ENCODE assay signal across 10 cellular contexts in the genomic region with DNA sequence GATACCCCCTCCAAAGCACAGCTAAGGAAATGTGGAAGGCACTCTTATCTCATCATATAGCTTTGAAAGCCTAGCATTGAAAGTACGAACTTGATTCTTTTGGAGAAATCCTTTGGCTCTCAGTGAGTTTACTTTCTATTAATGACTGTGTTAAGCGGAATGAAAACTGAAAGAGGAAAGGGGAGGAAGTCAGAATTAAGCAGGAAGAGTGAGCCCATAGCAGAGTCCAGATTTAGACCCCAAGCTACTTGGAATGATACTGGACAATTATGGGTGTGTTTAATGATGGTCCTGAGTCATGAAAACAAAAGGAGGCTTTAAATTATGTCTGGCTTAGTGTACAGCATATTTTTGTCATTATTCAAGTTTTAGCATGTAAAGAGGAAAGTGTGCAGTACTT. TPM values are rescaled to one million over a fixed set of nuclear protein-coding genes. Genes with fewer than 3 reads are reported as not detected.
DNase-seq lines count a peak whose midpoint lies in the region; ATAC-seq, FAIRE-seq and TF ChIP-seq lines count a peak whose summit lies in the region.
"Had no signal": no experiment of that assay in that cellular context is flagged by ENCODE, and none has a peak within 500 bp of the region (broad histone marks: within the 10 kb centered on the region; RNA-seq: fewer than 3 reads in every experiment).

No MANE protein-coding gene starts in this region.

- H3K79me1 ChIP-seq in mesenchymal stem cell (replicated peaks; ENCODE audit: low read length, poor library complexity, severe bottlenecking) = peaks cover 24% of the 10 kb centered on the region

- peaks cover 9% of the 10 kb centered on the region for H3K4me1 ChIP-seq in mesenchymal stem cell (ENCODE audit: control insufficient read depth, insufficient read depth, low read depth, low read length)
- H3K4me1 ChIP-seq: prostate gland had no signal

- TF ChIP-seq POLR2A in GM12892 (IDR thresholded peaks at IDR 0.05; ENCODE audit: low read depth, low read length) = no peak

- 15% methylated on average over 2 of the region's 2 CpGs for WGBS in mesenchymal stem cell

- H4K91ac ChIP-seq in mesenchymal stem cell (ENCODE audit: low read length) = no peak overlapping the region

- peaks cover 7% of the 10 kb centered on the region for H3K36me3 Mint-ChIP-seq in activated naive CD8-positive, alpha-beta T cell treated with anti-CD3 and anti-CD28 coated beads, Interleukin-2, amount 50 U/mL, for 24 hours (ENCODE audit: low read depth)

- no peaks in the 10 kb centered on the region for H3K9me3 Mint-ChIP-seq in activated naive CD8-positive, alpha-beta T cell treated with anti-CD3 and anti-CD28 coated beads, Interleukin-2, amount 50 U/mL, for 24 hours

- H2BK120ac ChIP-seq in mesenchymal stem cell (ENCODE audit: low read depth, low read length) = no peak overlapping the region

- no peaks in the 10 kb centered on the region for H3K36me3 ChIP-seq in mesenchymal stem cell (ENCODE audit: control insufficient read depth in 1 of 2, insufficient read depth in 2 of 2, low read depth in 1 of 2, low read length in 2 of 2)
- H3K36me3 ChIP-seq: prostate gland had no signal

- H2AK5ac ChIP-seq in mesenchymal stem cell (ENCODE audit: low read length, severe bottlenecking) = no peak overlapping the region

- H3K9ac ChIP-seq in mesenchymal stem cell (ENCODE audit: low read length) = peak overlapping the region; percentile 68

- FAIRE-seq in GM12892 (lab: Jason Lieb, UNC) = peak; percentile 60

- no peak overlapping the region for H3K4ac ChIP-seq in mesenchymal stem cell (ENCODE audit: low read depth in 1 of 2, low read length in 2 of 2)

- H3K27me3 Mint-ChIP-seq in activated naive CD8-positive, alpha-beta T cell treated with anti-CD3 and anti-CD28 coated beads, Interleukin-2, amount 50 U/mL, for 24 hours = no peaks in the 10 kb centered on the region

- DNase-seq in AG10803 (ENCODE audit: low read depth) (peak; percentile 63), GM12892 (ENCODE audit: insufficient read length) (no peak), mesenchymal stem cell (peak; percentile 62), amygdala (lab: John Stamatoyannopoulos, UW) (no peak), KBM-7 (no peak)
- no peak for DNase-seq in activated naive CD8-positive, alpha-beta T cell treated with anti-CD3 and anti-CD28 coated beads, Interleukin-2, amount 50 U/mL, for 24 hours
- DNase-seq: NCI-H1930 had no signal

- H4K8ac ChIP-seq in mesenchymal stem cell (ENCODE audit: low read length) = no peak overlapping the region

- ATAC-seq in activated naive CD8-positive, alpha-beta T cell treated with anti-CD3 and anti-CD28 coated beads, Interleukin-2, amount 50 U/mL, for 24 hours = no peak
- ATAC-seq in HG03095 (IDR thresholded peaks at IDR 0.05; ENCODE audit: unreplicated experiment) (no peak), GM18861 (IDR thresholded peaks at IDR 0.05; ENCODE audit: unreplicated experiment) (no peak)

- no peak overlapping the region for H3K23ac ChIP-seq in mesenchymal stem cell (ENCODE audit: low read length in 2 of 2)

- H3K4me2 ChIP-seq in mesenchymal stem cell (ENCODE audit: low read length, poor library complexity, severe bottlenecking) = no peak overlapping the region

- H3K4me3 ChIP-seq in AG10803 (ENCODE audit: low read length) (peak overlapping the region; percentile 29), mesenchymal stem cell (ENCODE audit: insufficient read depth in 1 of 2, low read depth in 1 of 2, low read length in 2 of 2) (peak overlapping the region in 1 of 2 experiments; percentile 56)
- H3K4me3 ChIP-seq: prostate gland had no signal

- H3K27ac ChIP-seq in mesenchymal stem cell (ENCODE audit: low read length, poor library complexity, severe bottlenecking) = peak overlapping the region; percentile 23
- H3K27ac ChIP-seq: prostate gland had no signal

- in situ Hi-C loops in KBM-7 (cut with MboI; ENCODE audit: low pct_unique_long_range_greater_than_20kb, low sequenced_read_pairs) = no loop called here

- H2BK15ac ChIP-seq in mesenchymal stem cell (ENCODE audit: low read depth, poor library complexity, severe bottlenecking) = no peak overlapping the region

- H3K27ac Mint-ChIP-seq in activated naive CD8-positive, alpha-beta T cell treated with anti-CD3 and anti-CD28 coated beads, Interleukin-2, amount 50 U/mL, for 24 hours = peak overlapping the region; percentile 64

- H3K27me3 ChIP-seq in mesenchymal stem cell (ENCODE audit: control insufficient read depth in 1 of 2, insufficient read depth in 1 of 2, low read length in 2 of 2) = no peaks in the 10 kb centered on the region

- no peak overlapping the region for H3K4me3 Mint-ChIP-seq in activated naive CD8-positive, alpha-beta T cell treated with anti-CD3 and anti-CD28 coated beads, Interleukin-2, amount 50 U/mL, for 24 hours

- no peak overlapping the region for H3K18ac ChIP-seq in mesenchymal stem cell (ENCODE audit: low read depth in 1 of 2, low read length in 2 of 2)

- no peak for TF ChIP-seq CTCF in AG10803 (conservative IDR thresholded peaks at IDR 0.05; ENCODE audit: low read length)

- H3K9me3 ChIP-seq in mesenchymal stem cell (ENCODE audit: control insufficient read depth, low read length) = no peaks in the 10 kb centered on the region
- H3K9me3 ChIP-seq: prostate gland had no signal

- no peak overlapping the region for H3K14ac ChIP-seq in mesenchymal stem cell (ENCODE audit: low read length in 2 of 2)

- no peak overlapping the region for H2BK12ac ChIP-seq in mesenchymal stem cell (ENCODE audit: low read length in 2 of 2)

- H2AFZ ChIP-seq in mesenchymal stem cell (ENCODE audit: low read depth, low read length) = no peak overlapping the region

- no peak overlapping the region for H2BK5ac ChIP-seq in mesenchymal stem cell (ENCODE audit: low read depth, low read length, poor library complexity, severe bottlenecking)

- peaks cover 49% of the 10 kb centered on the region for H3K4me1 Mint-ChIP-seq in activated naive CD8-positive, alpha-beta T cell treated with anti-CD3 and anti-CD28 coated beads, Interleukin-2, amount 50 U/mL, for 24 hours

RNA-seq across cellular contexts. Expression of a gene that starts 42.2 kb away (rescaled TPM):
- polyA plus RNA-seq in GM12892 (2012; ENCODE audit: missing spikeins) = 11.1 TPM
- 5.6 TPM for polyA plus RNA-seq in mesenchymal stem cell (2013, experiment 1 of 2)
- polyA plus RNA-seq in mesenchymal stem cell (2013, experiment 2 of 2) = 5.8 TPM

Comparison
In these comparisons a context has a peak if more than half of its experiments do, and no peak if none do; other contexts are left out.
1. DNase-seq: peak in AG10803 (single experiment) and mesenchymal stem cell (single experiment); none in GM12892 (single experiment), activated naive CD8-positive, alpha-beta T cell treated with anti-CD3 and anti-CD28 coated beads, Interleukin-2, amount 50 U/mL, for 24 hours (single experiment), amygdala (0 of 56) and KBM-7 (single experiment).